ENCODE assay signal across 11 cellular contexts in genomic region chr6:62891065-62891647, GRCh38.
DNase-seq lines count a peak whose midpoint lies in the region; ATAC-seq and TF ChIP-seq lines count a peak whose summit lies in the region.
"Had no signal": no experiment of that assay in that cellular context is flagged by ENCODE, and none has a peak within 500 bp of the region (broad histone marks: within the 10 kb centered on the region; RNA-seq: fewer than 3 reads in every experiment).

No MANE protein-coding gene starts in this region.

- POLR2A ChIA-PET in activated CD8-positive, alpha-beta T cell treated with anti-CD3 and anti-CD28 coated beads for 36 hours (lab: Charles Lee), result no interaction called here
- POLR2A ChIA-PET in activated CD8-positive, alpha-beta T cell treated with anti-CD3 and anti-CD28 coated beads, Interleukin-2, amount 10 ng/mL, durations not matched to agents 7 days and 5 days (lab: Charles Lee), result no interaction called here

- no peaks in the 10 kb centered on the region for H3K27me3 Mint-ChIP-seq in activated CD8-positive, alpha-beta T cell treated with anti-CD3 and anti-CD28 coated beads for 36 hours
- no peaks in the 10 kb centered on the region for H3K27me3 Mint-ChIP-seq in activated CD8-positive, alpha-beta T cell treated with anti-CD3 and anti-CD28 coated beads, Interleukin-2, amount 10 ng/mL, durations not matched to agents 7 days and 5 days (ENCODE audit: low read depth)
- H3K27me3 Mint-ChIP-seq: stimulated activated naive CD8-positive, alpha-beta T cell treated with anti-CD3 and anti-CD28 coated beads, Interleukin-15, Interleukin-2, amounts not matched to agents 100 ng/mL and 50 ng/mL, for 24 hours had no signal

- no peak overlapping the region for H3K27ac ChIP-seq in upper lobe of right lung
- H3K27ac ChIP-seq: parathyroid adenoma had no signal

- no peak for DNase-seq in activated CD8-positive, alpha-beta T cell treated with anti-CD3 and anti-CD28 coated beads for 36 hours
- no peak for DNase-seq in activated CD8-positive, alpha-beta T cell treated with anti-CD3 and anti-CD28 coated beads, Interleukin-2, amount 10 ng/mL, durations not matched to agents 7 days and 5 days
- DNase-seq in OCI-M1 (lab: John Stamatoyannopoulos, UW) (peak; percentile 65), fibroblast of the aortic adventitia (ENCODE audit: low read depth) (peak; percentile 0), upper lobe of right lung (no peak), T-helper 1 cell (no peak)
- DNase-seq: MV-4-11 had no signal

- H3K4me1 Mint-ChIP-seq in activated CD8-positive, alpha-beta T cell treated with anti-CD3 and anti-CD28 coated beads for 36 hours (ENCODE audit: low read depth), result no peaks in the 10 kb centered on the region
- no peaks in the 10 kb centered on the region for H3K4me1 Mint-ChIP-seq in activated CD8-positive, alpha-beta T cell treated with anti-CD3 and anti-CD28 coated beads, Interleukin-2, amount 10 ng/mL, durations not matched to agents 7 days and 5 days (ENCODE audit: low read depth)

- H3K4me1 ChIP-seq in upper lobe of right lung, result no peaks in the 10 kb centered on the region
- H3K4me1 ChIP-seq: parathyroid adenoma had no signal

- peaks cover 2% of the 10 kb centered on the region for H3K9me3 Mint-ChIP-seq in activated CD8-positive, alpha-beta T cell treated with anti-CD3 and anti-CD28 coated beads for 36 hours
- no peaks in the 10 kb centered on the region for H3K9me3 Mint-ChIP-seq in activated CD8-positive, alpha-beta T cell treated with anti-CD3 and anti-CD28 coated beads, Interleukin-2, amount 10 ng/mL, durations not matched to agents 7 days and 5 days (ENCODE audit: insufficient read depth)

- intact Hi-C loops in activated CD8-positive, alpha-beta T cell treated with anti-CD3 and anti-CD28 coated beads for 36 hours (cut with micrococcal nuclease), result no loop called here
- intact Hi-C loops in upper lobe of right lung (cut with DNase I), result no loop called here

- TF ChIP-seq CTCF in activated CD8-positive, alpha-beta T cell treated with anti-CD3 and anti-CD28 coated beads for 36 hours (IDR thresholded peaks at IDR 0.05), result peak; percentile 47
- peak; percentile 15 for TF ChIP-seq CTCF in fibroblast of the aortic adventitia (IDR thresholded peaks at IDR 0.05; ENCODE audit: insufficient read depth, low read length)
- TF ChIP-seq CTCF in upper lobe of right lung (IDR thresholded peaks at IDR 0.05), result peak; percentile 44

- CTCF ChIA-PET in activated CD8-positive, alpha-beta T cell treated with anti-CD3 and anti-CD28 coated beads for 36 hours (lab: Charles Lee), result interaction anchor here (0.6 to 0.9 kb wide), 2 partner anchors 9 to 1350 kb away, joined by 3 to 4 read pairs; no protein-coding TSS in a partner anchor
- CTCF ChIA-PET in activated CD8-positive, alpha-beta T cell treated with anti-CD3 and anti-CD28 coated beads, Interleukin-2, amount 10 ng/mL, durations not matched to agents 7 days and 5 days (lab: Charles Lee), result no interaction called here

- H3K4me3 Mint-ChIP-seq in activated CD8-positive, alpha-beta T cell treated with anti-CD3 and anti-CD28 coated beads for 36 hours, result no peak overlapping the region
- H3K4me3 Mint-ChIP-seq in activated CD8-positive, alpha-beta T cell treated with anti-CD3 and anti-CD28 coated beads, Interleukin-2, amount 10 ng/mL, durations not matched to agents 7 days and 5 days, result no peak overlapping the region
- H3K4me3 Mint-ChIP-seq: stimulated activated naive CD8-positive, alpha-beta T cell treated with anti-CD3 and anti-CD28 coated beads, Interleukin-15, Interleukin-2, amounts not matched to agents 100 ng/mL and 50 ng/mL, for 24 hours had no signal

- H3K27ac Mint-ChIP-seq in activated CD8-positive, alpha-beta T cell treated with anti-CD3 and anti-CD28 coated beads for 36 hours, result no peak overlapping the region
- H3K27ac Mint-ChIP-seq in activated CD8-positive, alpha-beta T cell treated with anti-CD3 and anti-CD28 coated beads, Interleukin-2, amount 10 ng/mL, durations not matched to agents 7 days and 5 days, result no peak overlapping the region
- H3K27ac Mint-ChIP-seq: stimulated activated naive CD8-positive, alpha-beta T cell treated with anti-CD3 and anti-CD28 coated beads, Interleukin-15, Interleukin-2, amounts not matched to agents 100 ng/mL and 50 ng/mL, for 24 hours had no signal

- no peaks in the 10 kb centered on the region for H3K36me3 Mint-ChIP-seq in activated CD8-positive, alpha-beta T cell treated with anti-CD3 and anti-CD28 coated beads for 36 hours (ENCODE audit: low read depth)
- H3K36me3 Mint-ChIP-seq in activated CD8-positive, alpha-beta T cell treated with anti-CD3 and anti-CD28 coated beads, Interleukin-2, amount 10 ng/mL, durations not matched to agents 7 days and 5 days (ENCODE audit: low read depth), result no peaks in the 10 kb centered on the region

- no peaks in the 10 kb centered on the region for H3K36me3 ChIP-seq in upper lobe of right lung

- H3K4me3 ChIP-seq in fibroblast of the aortic adventitia (ENCODE audit: low read depth, low read length) (no peak overlapping the region), upper lobe of right lung (no peak overlapping the region)

- no peaks in the 10 kb centered on the region for H3K9me3 ChIP-seq in upper lobe of right lung

- ATAC-seq in activated CD8-positive, alpha-beta T cell treated with anti-CD3 and anti-CD28 coated beads for 36 hours, result no peak
- no peak for ATAC-seq in activated CD8-positive, alpha-beta T cell treated with anti-CD3 and anti-CD28 coated beads, Interleukin-2, amount 10 ng/mL, durations not matched to agents 7 days and 5 days
- no peak for ATAC-seq in upper lobe of right lung
- no peak for ATAC-seq in GM18909 (IDR thresholded peaks at IDR 0.05; ENCODE audit: poor library complexity, unreplicated experiment)
- no peak for ATAC-seq in HG03520 (IDR thresholded peaks at IDR 0.05; ENCODE audit: unreplicated experiment)

- no peaks in the 10 kb centered on the region for H3K27me3 ChIP-seq in upper lobe of right lung

Comparison
In these comparisons a context has a peak if more than half of its experiments do, and no peak if none do; other contexts are left out.
1. DNase-seq: peak in OCI-M1 (single experiment) and fibroblast of the aortic adventitia (single experiment); none in activated CD8-positive, alpha-beta T cell treated with anti-CD3 and anti-CD28 coated beads for 36 hours (single experiment), activated CD8-positive, alpha-beta T cell treated with anti-CD3 and anti-CD28 coated beads, Interleukin-2, amount 10 ng/mL, durations not matched to agents 7 days and 5 days (single experiment), upper lobe of right lung (single experiment) and T-helper 1 cell (0 of 5).
2. Peak in every context shown above with its lines, with median percentiles within 50 percentile points of each other: CTCF ChIP-seq.